1 cellular context compared by ENCODE assay signal in the genomic region with DNA sequence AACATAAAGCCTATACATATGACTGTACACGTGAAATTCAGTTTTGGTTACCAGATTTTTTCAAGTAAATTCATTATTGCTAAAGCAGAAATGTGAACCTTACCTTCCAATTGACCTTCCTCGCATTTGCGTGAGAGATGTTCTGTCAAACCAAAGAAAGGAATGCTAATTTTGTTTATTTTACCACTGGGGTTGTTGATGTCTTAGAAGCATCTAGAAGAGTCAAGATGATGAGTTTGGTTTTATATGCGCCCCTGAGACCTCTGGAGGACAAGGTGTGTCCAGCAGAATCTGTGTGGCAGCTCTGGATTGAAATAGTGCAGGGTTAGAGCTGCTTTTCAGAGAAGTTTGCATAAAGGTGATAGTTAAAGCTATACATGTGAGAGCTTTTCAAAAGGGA.
TF ChIP-seq lines count a peak whose summit lies in the region.

No MANE protein-coding gene starts in this region.

TF ChIP-seq in SK-N-SH treated with all-trans-retinoic acid at 6 μM for 48 hours, 23 proteins besides CTCF, POLR2A, EP300 and RAD21 (continued from another document):
- TF ChIP-seq, protein P1, sequence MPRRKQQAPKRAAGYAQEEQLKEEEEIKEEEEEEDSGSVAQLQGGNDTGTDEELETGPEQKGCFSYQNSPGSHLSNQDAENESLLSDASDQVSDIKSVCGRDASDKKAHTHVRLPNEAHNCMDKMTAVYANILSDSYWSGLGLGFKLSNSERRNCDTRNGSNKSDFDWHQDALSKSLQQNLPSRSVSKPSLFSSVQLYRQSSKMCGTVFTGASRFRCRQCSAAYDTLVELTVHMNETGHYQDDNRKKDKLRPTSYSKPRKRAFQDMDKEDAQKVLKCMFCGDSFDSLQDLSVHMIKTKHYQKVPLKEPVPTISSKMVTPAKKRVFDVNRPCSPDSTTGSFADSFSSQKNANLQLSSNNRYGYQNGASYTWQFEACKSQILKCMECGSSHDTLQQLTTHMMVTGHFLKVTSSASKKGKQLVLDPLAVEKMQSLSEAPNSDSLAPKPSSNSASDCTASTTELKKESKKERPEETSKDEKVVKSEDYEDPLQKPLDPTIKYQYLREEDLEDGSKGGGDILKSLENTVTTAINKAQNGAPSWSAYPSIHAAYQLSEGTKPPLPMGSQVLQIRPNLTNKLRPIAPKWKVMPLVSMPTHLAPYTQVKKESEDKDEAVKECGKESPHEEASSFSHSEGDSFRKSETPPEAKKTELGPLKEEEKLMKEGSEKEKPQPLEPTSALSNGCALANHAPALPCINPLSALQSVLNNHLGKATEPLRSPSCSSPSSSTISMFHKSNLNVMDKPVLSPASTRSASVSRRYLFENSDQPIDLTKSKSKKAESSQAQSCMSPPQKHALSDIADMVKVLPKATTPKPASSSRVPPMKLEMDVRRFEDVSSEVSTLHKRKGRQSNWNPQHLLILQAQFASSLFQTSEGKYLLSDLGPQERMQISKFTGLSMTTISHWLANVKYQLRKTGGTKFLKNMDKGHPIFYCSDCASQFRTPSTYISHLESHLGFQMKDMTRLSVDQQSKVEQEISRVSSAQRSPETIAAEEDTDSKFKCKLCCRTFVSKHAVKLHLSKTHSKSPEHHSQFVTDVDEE (CRISPR knock-in tag; IDR thresholded peaks at IDR 0.05) = no peak
- no peak for TF ChIP-seq ZC3H10 (CRISPR knock-in tag; IDR thresholded peaks at IDR 0.05)
- TF ChIP-seq, protein P2, sequence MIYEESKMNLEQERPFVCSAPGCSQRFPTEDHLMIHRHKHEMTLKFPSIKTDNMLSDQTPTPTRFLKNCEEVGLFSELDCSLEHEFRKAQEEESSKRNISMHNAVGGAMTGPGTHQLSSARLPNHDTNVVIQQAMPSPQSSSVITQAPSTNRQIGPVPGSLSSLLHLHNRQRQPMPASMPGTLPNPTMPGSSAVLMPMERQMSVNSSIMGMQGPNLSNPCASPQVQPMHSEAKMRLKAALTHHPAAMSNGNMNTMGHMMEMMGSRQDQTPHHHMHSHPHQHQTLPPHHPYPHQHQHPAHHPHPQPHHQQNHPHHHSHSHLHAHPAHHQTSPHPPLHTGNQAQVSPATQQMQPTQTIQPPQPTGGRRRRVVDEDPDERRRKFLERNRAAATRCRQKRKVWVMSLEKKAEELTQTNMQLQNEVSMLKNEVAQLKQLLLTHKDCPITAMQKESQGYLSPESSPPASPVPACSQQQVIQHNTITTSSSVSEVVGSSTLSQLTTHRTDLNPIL (CRISPR knock-in tag; IDR thresholded peaks at IDR 0.05; ENCODE audit: low read depth) = no peak
